ENCODE assay signal across 1 cellular context in the genomic region with DNA sequence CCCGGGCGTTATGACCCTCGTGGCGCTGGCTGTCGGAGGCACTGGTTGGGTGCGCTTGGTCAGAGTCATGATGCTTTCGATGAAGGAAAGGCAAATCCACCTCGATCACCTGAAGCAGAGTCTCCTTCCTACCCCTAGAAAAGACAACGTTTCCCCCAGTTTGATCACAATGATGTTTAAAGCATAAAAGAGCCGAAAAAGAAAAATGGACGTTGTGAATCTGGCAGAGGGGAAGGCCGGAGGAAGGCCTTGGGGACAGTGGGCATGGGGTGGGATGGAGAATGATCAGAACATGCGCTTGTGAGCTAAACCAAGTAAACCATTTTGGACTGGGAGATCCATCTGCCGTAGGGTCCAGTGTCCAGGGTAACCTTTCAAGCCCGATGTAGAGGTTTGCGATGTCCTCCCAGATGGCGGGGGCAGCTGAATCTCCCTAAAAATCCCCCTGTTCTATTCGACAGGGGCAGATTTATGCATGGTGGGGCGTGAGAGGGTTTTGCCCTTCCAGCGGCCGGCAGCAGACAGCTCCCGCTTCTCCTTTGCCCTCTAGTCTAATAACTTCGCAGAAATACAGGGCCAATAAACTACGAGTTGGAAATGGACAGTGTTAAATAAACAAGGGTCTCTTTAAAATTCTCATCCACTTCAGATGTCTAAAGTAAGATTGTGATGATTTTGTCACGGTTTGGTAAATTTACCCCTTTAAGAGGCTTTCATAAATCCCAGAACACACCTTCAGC.
TF ChIP-seq lines count a peak whose summit lies in the region.

No MANE protein-coding gene starts in this region.

TF ChIP-seq in GM23338, 12 proteins besides CTCF, POLR2A, EP300 and RAD21:
- TF ChIP-seq STAT1 (IDR thresholded peaks at IDR 0.05; ENCODE audit: unreplicated experiment) (no peak), EZH2 (IDR thresholded peaks at IDR 0.05; ENCODE audit: low read depth, unreplicated experiment) (peak; percentile 83), POLR2AphosphoS5 (IDR thresholded peaks at IDR 0.05; ENCODE audit: low read depth) (no peak)
- TF ChIP-seq, protein P1, sequence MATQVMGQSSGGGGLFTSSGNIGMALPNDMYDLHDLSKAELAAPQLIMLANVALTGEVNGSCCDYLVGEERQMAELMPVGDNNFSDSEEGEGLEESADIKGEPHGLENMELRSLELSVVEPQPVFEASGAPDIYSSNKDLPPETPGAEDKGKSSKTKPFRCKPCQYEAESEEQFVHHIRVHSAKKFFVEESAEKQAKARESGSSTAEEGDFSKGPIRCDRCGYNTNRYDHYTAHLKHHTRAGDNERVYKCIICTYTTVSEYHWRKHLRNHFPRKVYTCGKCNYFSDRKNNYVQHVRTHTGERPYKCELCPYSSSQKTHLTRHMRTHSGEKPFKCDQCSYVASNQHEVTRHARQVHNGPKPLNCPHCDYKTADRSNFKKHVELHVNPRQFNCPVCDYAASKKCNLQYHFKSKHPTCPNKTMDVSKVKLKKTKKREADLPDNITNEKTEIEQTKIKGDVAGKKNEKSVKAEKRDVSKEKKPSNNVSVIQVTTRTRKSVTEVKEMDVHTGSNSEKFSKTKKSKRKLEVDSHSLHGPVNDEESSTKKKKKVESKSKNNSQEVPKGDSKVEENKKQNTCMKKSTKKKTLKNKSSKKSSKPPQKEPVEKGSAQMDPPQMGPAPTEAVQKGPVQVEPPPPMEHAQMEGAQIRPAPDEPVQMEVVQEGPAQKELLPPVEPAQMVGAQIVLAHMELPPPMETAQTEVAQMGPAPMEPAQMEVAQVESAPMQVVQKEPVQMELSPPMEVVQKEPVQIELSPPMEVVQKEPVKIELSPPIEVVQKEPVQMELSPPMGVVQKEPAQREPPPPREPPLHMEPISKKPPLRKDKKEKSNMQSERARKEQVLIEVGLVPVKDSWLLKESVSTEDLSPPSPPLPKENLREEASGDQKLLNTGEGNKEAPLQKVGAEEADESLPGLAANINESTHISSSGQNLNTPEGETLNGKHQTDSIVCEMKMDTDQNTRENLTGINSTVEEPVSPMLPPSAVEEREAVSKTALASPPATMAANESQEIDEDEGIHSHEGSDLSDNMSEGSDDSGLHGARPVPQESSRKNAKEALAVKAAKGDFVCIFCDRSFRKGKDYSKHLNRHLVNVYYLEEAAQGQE (IDR thresholded peaks at IDR 0.05; ENCODE audit: unreplicated experiment), result no peak
- TF ChIP-seq, protein P2, sequence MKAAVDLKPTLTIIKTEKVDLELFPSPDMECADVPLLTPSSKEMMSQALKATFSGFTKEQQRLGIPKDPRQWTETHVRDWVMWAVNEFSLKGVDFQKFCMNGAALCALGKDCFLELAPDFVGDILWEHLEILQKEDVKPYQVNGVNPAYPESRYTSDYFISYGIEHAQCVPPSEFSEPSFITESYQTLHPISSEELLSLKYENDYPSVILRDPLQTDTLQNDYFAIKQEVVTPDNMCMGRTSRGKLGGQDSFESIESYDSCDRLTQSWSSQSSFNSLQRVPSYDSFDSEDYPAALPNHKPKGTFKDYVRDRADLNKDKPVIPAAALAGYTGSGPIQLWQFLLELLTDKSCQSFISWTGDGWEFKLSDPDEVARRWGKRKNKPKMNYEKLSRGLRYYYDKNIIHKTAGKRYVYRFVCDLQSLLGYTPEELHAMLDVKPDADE (IDR thresholded peaks at IDR 0.05), result no peak
